ENCODE assay signal across 11 cellular contexts in genomic region chr7:21568762-21569161, GRCh38. TPM values are rescaled to one million over a fixed set of nuclear protein-coding genes. Genes with fewer than 3 reads are reported as not detected.
A peak's percentile ranks its signal among the peaks of the same experiment; 100 is the strongest.
DNase-seq lines count a peak whose midpoint lies in the region; ATAC-seq and TF ChIP-seq lines count a peak whose summit lies in the region.
"Had no signal": no experiment of that assay in that cellular context is flagged by ENCODE, and none has a peak within 500 bp of the region (broad histone marks: within the 10 kb centered on the region; RNA-seq: fewer than 3 reads in every experiment).

No MANE protein-coding gene starts in this region.

- H3K27me3 Mint-ChIP-seq in CD8-positive, alpha-beta T cell (ENCODE audit: low read depth), result no peaks in the 10 kb centered on the region
- H3K27me3 Mint-ChIP-seq in activated CD4-positive, alpha-beta memory T cell treated with anti-CD3 and anti-CD28 coated beads for 36 hours, result peaks cover 4% of the 10 kb centered on the region

- intact Hi-C loops in CD8-positive, alpha-beta T cell (cut with DNase I, micrococcal nuclease), result loop anchor here (2.0 to 5.0 kb wide), 2 partner anchors 312 to 434 kb away; no protein-coding TSS in a partner anchor
- intact Hi-C loops in activated CD4-positive, alpha-beta memory T cell treated with anti-CD3 and anti-CD28 coated beads for 36 hours (cut with micrococcal nuclease), result loop anchor here (2.0 kb wide), 1 partner anchor 308 kb away; no protein-coding TSS in a partner anchor
- intact Hi-C loops in ovary (cut with DNase I), result no loop called here

- H3K9me3 ChIP-seq in CD8-positive, alpha-beta T cell (ENCODE audit: low read length), result no peaks in the 10 kb centered on the region
- H3K9me3 ChIP-seq in HEK293 (ENCODE audit: control insufficient read depth, insufficient read depth, low read depth, low read length) (no peaks in the 10 kb centered on the region), ovary (no peaks in the 10 kb centered on the region)
- H3K9me3 ChIP-seq: SJCRH30, upper lobe of left lung had no signal

- POLR2A ChIA-PET in CD8-positive, alpha-beta T cell (lab: Charles Lee), result no interaction called here
- POLR2A ChIA-PET in HEK293 (lab: Yijun Ruan, JAX) (no interaction called here), RWPE1 (lab: Yijun Ruan, JAX; ENCODE audit: low non-redundant PET) (no interaction called here)
- POLR2A ChIA-PET in activated CD4-positive, alpha-beta memory T cell treated with anti-CD3 and anti-CD28 coated beads for 36 hours (lab: Charles Lee), result no interaction called here

- no peaks in the 10 kb centered on the region for H3K36me3 ChIP-seq in CD8-positive, alpha-beta T cell (ENCODE audit: insufficient read depth, low read length)
- H3K36me3 ChIP-seq in HEK293 (ENCODE audit: control insufficient read depth in 2 of 2, insufficient read depth in 1 of 2, low read length in 2 of 2), result no peaks in the 10 kb centered on the region; a peak in 1 of 3 replicates
- H3K36me3 ChIP-seq in ovary, result no peaks in the 10 kb centered on the region
- H3K36me3 ChIP-seq: SJCRH30, upper lobe of left lung had no signal

- H3K4me3 Mint-ChIP-seq in CD8-positive, alpha-beta T cell, result no peak overlapping the region
- no peak overlapping the region for H3K4me3 Mint-ChIP-seq in activated CD4-positive, alpha-beta memory T cell treated with anti-CD3 and anti-CD28 coated beads for 36 hours
- H3K4me3 Mint-ChIP-seq: activated naive CD8-positive, alpha-beta T cell treated with anti-CD3 and anti-CD28 coated beads, Interleukin-2, amount 10 ng/mL, durations not matched to agents 7 days and 5 days had no signal

- CTCF ChIA-PET in CD8-positive, alpha-beta T cell (lab: Charles Lee), result interaction anchor here (0.9 to 1.0 kb wide), 2 partner anchors 307 to 312 kb away, joined by 3 read pairs; no protein-coding TSS in a partner anchor
- CTCF ChIA-PET in HEK293 (lab: Yijun Ruan, JAX), result interaction anchor here (0.6 to 1.2 kb wide), 4 partner anchors 8 to 307 kb away, joined by 3 to 12 read pairs (median 4); no protein-coding TSS in a partner anchor
- CTCF ChIA-PET in RWPE1 (lab: Yijun Ruan, JAX), result no interaction called here
- CTCF ChIA-PET in activated CD4-positive, alpha-beta memory T cell treated with anti-CD3 and anti-CD28 coated beads for 36 hours (lab: Charles Lee), result interaction anchor here (0.9 to 1.0 kb wide), 2 partner anchors 306 to 432 kb away, joined by 4 read pairs; no protein-coding TSS in a partner anchor

- WGBS in ovary, 3 donors, result 58 to 62% (median 59%) methylated on average over 2 of the region's 2 CpGs

- no peaks in the 10 kb centered on the region for H3K9me3 Mint-ChIP-seq in CD8-positive, alpha-beta T cell
- no peaks in the 10 kb centered on the region for H3K9me3 Mint-ChIP-seq in activated CD4-positive, alpha-beta memory T cell treated with anti-CD3 and anti-CD28 coated beads for 36 hours
- H3K9me3 Mint-ChIP-seq: activated naive CD8-positive, alpha-beta T cell treated with anti-CD3 and anti-CD28 coated beads, Interleukin-2, amount 10 ng/mL, durations not matched to agents 7 days and 5 days had no signal

- TF ChIP-seq EP300 in ovary (IDR thresholded peaks at IDR 0.05), result no peak

- no peak for TF ChIP-seq POLR2A in ovary (IDR thresholded peaks at IDR 0.05)

- no peak overlapping the region for H3K4me3 ChIP-seq in CD8-positive, alpha-beta T cell (ENCODE audit: low read depth, low read length)
- no peak overlapping the region for H3K4me3 ChIP-seq in HEK293 (ENCODE audit: low read depth, low read length)
- H3K4me3 ChIP-seq in ovary, result no peak overlapping the region
- H3K4me3 ChIP-seq: SJCRH30, upper lobe of left lung had no signal

- no peak for ATAC-seq in CD8-positive, alpha-beta T cell
- no peak for ATAC-seq in GM19397 (IDR thresholded peaks at IDR 0.05; ENCODE audit: unreplicated experiment)

- H3K27ac Mint-ChIP-seq in CD8-positive, alpha-beta T cell, result no peak overlapping the region
- no peak overlapping the region for H3K27ac Mint-ChIP-seq in activated CD4-positive, alpha-beta memory T cell treated with anti-CD3 and anti-CD28 coated beads for 36 hours
- H3K27ac Mint-ChIP-seq: activated naive CD8-positive, alpha-beta T cell treated with anti-CD3 and anti-CD28 coated beads, Interleukin-2, amount 10 ng/mL, durations not matched to agents 7 days and 5 days had no signal

- no peak for DNase-seq in CD8-positive, alpha-beta T cell
- DNase-seq in RWPE1 (ENCODE audit: low spot score), result peak; percentile 27
- peak; percentile 13 for DNase-seq in inferior parietal cortex (ENCODE audit: extremely low spot score)
- DNase-seq in COLO668 (lab: John Stamatoyannopoulos, UW; ENCODE audit: unreplicated experiment), result no peak
- no peak for DNase-seq in activated CD4-positive, alpha-beta memory T cell treated with anti-CD3 and anti-CD28 coated beads for 36 hours
- DNase-seq in ovary, result no peak
- DNase-seq: activated naive CD8-positive, alpha-beta T cell treated with anti-CD3 and anti-CD28 coated beads, Interleukin-2, amount 10 ng/mL, durations not matched to agents 7 days and 5 days; SJCRH30; upper lobe of left lung had no signal

- no peak overlapping the region for H3K27ac ChIP-seq in CD8-positive, alpha-beta T cell (ENCODE audit: low read depth, low read length)
- H3K27ac ChIP-seq in HEK293 (ENCODE audit: extremely low read depth, low read depth, low read length), result no peak overlapping the region
- no peak overlapping the region for H3K27ac ChIP-seq in RWPE1
- no peak overlapping the region for H3K27ac ChIP-seq in ovary
- H3K27ac ChIP-seq: SJCRH30, upper lobe of left lung had no signal

- H3K4me1 Mint-ChIP-seq in CD8-positive, alpha-beta T cell (ENCODE audit: low read depth), result no peaks in the 10 kb centered on the region
- H3K4me1 Mint-ChIP-seq in activated CD4-positive, alpha-beta memory T cell treated with anti-CD3 and anti-CD28 coated beads for 36 hours (ENCODE audit: low read depth), result no peaks in the 10 kb centered on the region
- H3K4me1 Mint-ChIP-seq: activated naive CD8-positive, alpha-beta T cell treated with anti-CD3 and anti-CD28 coated beads, Interleukin-2, amount 10 ng/mL, durations not matched to agents 7 days and 5 days had no signal

- TF ChIP-seq CTCF in CD8-positive, alpha-beta T cell (IDR thresholded peaks at IDR 0.05), result peak; percentile 19
- no peak for TF ChIP-seq CTCF in HEK293 (tag by site-specific recombination; IDR thresholded peaks at IDR 0.05)
- TF ChIP-seq CTCF in RWPE1 (conservative IDR thresholded peaks at IDR 0.05; ENCODE audit: low read depth), result no peak
- no peak for TF ChIP-seq CTCF in ovary (IDR thresholded peaks at IDR 0.05)

- no peaks in the 10 kb centered on the region for H3K4me1 ChIP-seq in CD8-positive, alpha-beta T cell (ENCODE audit: insufficient read depth, low read length)
- H3K4me1 ChIP-seq in HEK293 (ENCODE audit: control insufficient read depth, insufficient read depth, low read length) (no peaks in the 10 kb centered on the region), ovary (ENCODE audit: insufficient read depth) (no peaks in the 10 kb centered on the region)
- H3K4me1 ChIP-seq: SJCRH30, upper lobe of left lung had no signal

- H3K27me3 ChIP-seq in CD8-positive, alpha-beta T cell (ENCODE audit: insufficient read depth, low read length), result no peaks in the 10 kb centered on the region
- no peaks in the 10 kb centered on the region for H3K27me3 ChIP-seq in ovary
- H3K27me3 ChIP-seq: SJCRH30, upper lobe of left lung had no signal

- H3K36me3 Mint-ChIP-seq in CD8-positive, alpha-beta T cell, result no peaks in the 10 kb centered on the region
- H3K36me3 Mint-ChIP-seq in activated CD4-positive, alpha-beta memory T cell treated with anti-CD3 and anti-CD28 coated beads for 36 hours, result no peaks in the 10 kb centered on the region
- H3K36me3 Mint-ChIP-seq: activated naive CD8-positive, alpha-beta T cell treated with anti-CD3 and anti-CD28 coated beads, Interleukin-2, amount 10 ng/mL, durations not matched to agents 7 days and 5 days had no signal

TF ChIP-seq in HEK293, 187 proteins besides CTCF, POLR2A, EP300 and RAD21:
- TF ChIP-seq ZNF202 (tag by site-specific recombination; IDR thresholded peaks at IDR 0.05; ENCODE audit: borderline replicate concordance) (no peak), ZNF654 (tag by site-specific recombination; IDR thresholded peaks at IDR 0.05; ENCODE audit: low read depth) (peak; percentile 46)
TF ChIP-seq in HEK293: peak in this region for 1.

RNA-seq across cellular contexts. Expression of gene DNAH11, which starts 25.9 kb away (rescaled TPM):
- under 1 TPM; 0.05 to 0.25 TPM for total RNA-seq in CD8-positive, alpha-beta T cell
- under 1 TPM; 0.31 to 0.61 TPM for total RNA-seq in activated CD4-positive, alpha-beta memory T cell treated with anti-CD3 and anti-CD28 coated beads for 36 hours
- total RNA-seq in ovary, result 10 to 100 TPM in 1 of 7 donors, 1 to 10 TPM in 6; 1.3 to 44.3 (median 3.2) TPM
- under 1 TPM; 0.05 to 0.58 TPM for polyA plus RNA-seq in ovary

Comparison
In these comparisons a context has a peak if more than half of its experiments do, and no peak if none do; other contexts are left out.
1. DNase-seq: peak in RWPE1 (single experiment) and inferior parietal cortex (single experiment); none in CD8-positive, alpha-beta T cell (0 of 7), COLO668 (single experiment), activated CD4-positive, alpha-beta memory T cell treated with anti-CD3 and anti-CD28 coated beads for 36 hours (single experiment) and ovary (0 of 5).
2. intact Hi-C loops: an anchor here in CD8-positive, alpha-beta T cell (2.0 to 5.0 kb wide) and activated CD4-positive, alpha-beta memory T cell treated with anti-CD3 and anti-CD28 coated beads for 36 hours (2.0 kb wide); none called in ovary.